8 cellular contexts compared by ENCODE assay signal in genomic region chr2:76973610-76974009, GRCh38.
"Had no signal": no experiment of that assay in that cellular context is flagged by ENCODE, and none has a peak within 500 bp of the region (broad histone marks: within the 10 kb centered on the region; RNA-seq: fewer than 3 reads in every experiment).

No MANE protein-coding gene starts in this region.

- DNase-seq: IMR-90, KBM-7, KG1 had no signal

- H3K27ac ChIP-seq: HL-60, KMS-11 had no signal

- H3K9ac ChIP-seq: KMS-11 had no signal

- FAIRE-seq: HepG2, HTR-8/SVneo, K562 had no signal

- H3K4me2 ChIP-seq: KMS-11 had no signal

- H3K4me3 ChIP-seq: K562 had no signal
